In genomic region chr10:11797847-11798633, GRCh38 we compare ENCODE assay signal across 14 cellular contexts. TPM values are rescaled to one million over a fixed set of nuclear protein-coding genes. Genes with fewer than 3 reads are reported as not detected.
A peak's percentile ranks its signal among the peaks of the same experiment; 100 is the strongest.
DNase-seq lines count a peak whose midpoint lies in the region; ATAC-seq, FAIRE-seq and TF ChIP-seq lines count a peak whose summit lies in the region.
"Had no signal": no experiment of that assay in that cellular context is flagged by ENCODE, and none has a peak within 500 bp of the region (broad histone marks: within the 10 kb centered on the region; RNA-seq: fewer than 3 reads in every experiment).

No MANE protein-coding gene starts in this region.

- H3K36me3 ChIP-seq in GM23338 (ENCODE audit: insufficient read depth), result no peaks in the 10 kb centered on the region; the same call in 1 of the 2 replicates
- H3K36me3 ChIP-seq in RWPE2 (ENCODE audit: low read depth), result no peaks in the 10 kb centered on the region
- H3K36me3 ChIP-seq in endothelial cell of umbilical vein (ENCODE audit: control insufficient read depth in 2 of 2, extremely low read depth in 1 of 2, insufficient read depth in 2 of 2, low read length in 2 of 2), result no peaks in the 10 kb centered on the region
- H3K36me3 ChIP-seq in pancreas, result no peaks in the 10 kb centered on the region
- H3K36me3 ChIP-seq: BE2C had no signal

- WGBS in pancreas, 2 donors, result 83 to 86% methylated on average over 12 of the region's 12 CpGs

- H3K9me1 ChIP-seq in endothelial cell of umbilical vein (replicated peaks; ENCODE audit: control insufficient read depth, extremely low read depth, insufficient read depth, low read length), result no peaks in the 10 kb centered on the region

- TF ChIP-seq CTCF in GM23338 (conservative IDR thresholded peaks at IDR 0.05; ENCODE audit: low read depth in 2 of 2), result no peak
- no peak for TF ChIP-seq CTCF in RWPE2 (IDR thresholded peaks at IDR 0.05; ENCODE audit: poor library complexity, severe bottlenecking)
- no peak for TF ChIP-seq CTCF in endothelial cell of umbilical vein (IDR thresholded peaks at IDR 0.05; ENCODE audit: extremely low read depth in 1 of 2, insufficient read depth in 1 of 2, low read depth in 1 of 2, low read length in 2 of 2)
- no peak for TF ChIP-seq CTCF in progenitor cell of endocrine pancreas (IDR thresholded peaks at IDR 0.05; ENCODE audit: unreplicated experiment)
- no peak for TF ChIP-seq CTCF in pancreas (IDR thresholded peaks at IDR 0.05)

- peak overlapping the region; percentile 52; the same call in 1 of the 2 replicates for H2AFZ ChIP-seq in GM23338
- no peak overlapping the region for H2AFZ ChIP-seq in endothelial cell of umbilical vein (ENCODE audit: low read depth, low read length)

- intact Hi-C loops in endothelial cell of umbilical vein (cut with micrococcal nuclease) (loop anchor here (5.0 to 10.0 kb wide), 2 partner anchors 74 to 397 kb away; partner anchors contain the start of genes CDC123 and NUDT5), pancreas (cut with DNase I) (loop anchor here in 1 of 3 donors (10.0 kb wide), 1 partner anchor 387 kb away; no protein-coding TSS in a partner anchor)

- H4K20me1 ChIP-seq in GM23338 (replicated peaks; ENCODE audit: insufficient read depth) (no peaks in the 10 kb centered on the region), endothelial cell of umbilical vein (replicated peaks; ENCODE audit: control insufficient read depth, extremely low read depth, insufficient read depth, low read length) (no peaks in the 10 kb centered on the region)

- no peak overlapping the region for H3K9ac ChIP-seq in endothelial cell of umbilical vein (replicated peaks; ENCODE audit: extremely low read depth, insufficient read depth, low read length)

- ATAC-seq in GM23338, result peak; percentile 24; the same call in 2 of the 3 replicates
- ATAC-seq in RWPE2 (ENCODE audit: low read depth), result no peak
- no peak for ATAC-seq in GM18907 (IDR thresholded peaks at IDR 0.05; ENCODE audit: unreplicated experiment)
- ATAC-seq in pancreas, result no peak
- ATAC-seq: CD8-positive, alpha-beta T cell had no signal

- H3K4me1 Mint-ChIP-seq in GM23338, result peaks cover 19% of the 10 kb centered on the region
- peaks cover 13% of the 10 kb centered on the region for H3K4me1 Mint-ChIP-seq in progenitor cell of endocrine pancreas (ENCODE audit: low read depth)
- no peaks in the 10 kb centered on the region for H3K4me1 Mint-ChIP-seq in activated naive CD8-positive, alpha-beta T cell treated with anti-CD3 and anti-CD28 coated beads for 36 hours

- H3K27ac Mint-ChIP-seq in GM23338 (peak overlapping the region; percentile 74), progenitor cell of endocrine pancreas (peak overlapping the region; percentile 63)
- no peak overlapping the region for H3K27ac Mint-ChIP-seq in activated naive CD8-positive, alpha-beta T cell treated with anti-CD3 and anti-CD28 coated beads for 36 hours
- H3K27ac Mint-ChIP-seq: CD8-positive, alpha-beta T cell had no signal

- dilution Hi-C loops in endothelial cell of umbilical vein (cut with MboI; ENCODE audit: extremely low pct_ligation_motif_present, low sequenced_read_pairs), result no loop called here

- H3K36me3 Mint-ChIP-seq in GM23338 (ENCODE audit: low read depth) (peaks cover 6% of the 10 kb centered on the region; the same call in 2 of the 3 replicates), progenitor cell of endocrine pancreas (ENCODE audit: insufficient read depth) (no peaks in the 10 kb centered on the region)
- no peaks in the 10 kb centered on the region for H3K36me3 Mint-ChIP-seq in activated naive CD8-positive, alpha-beta T cell treated with anti-CD3 and anti-CD28 coated beads for 36 hours
- H3K36me3 Mint-ChIP-seq: CD8-positive, alpha-beta T cell had no signal

- H3K4me1 ChIP-seq in GM23338 (ENCODE audit: insufficient read depth), result no peaks in the 10 kb centered on the region
- peaks cover 21% of the 10 kb centered on the region for H3K4me1 ChIP-seq in RWPE2 (ENCODE audit: insufficient read depth, poor library complexity, severe bottlenecking)
- H3K4me1 ChIP-seq in endothelial cell of umbilical vein (ENCODE audit: control insufficient read depth, extremely low read depth, insufficient read depth, low read length), result peaks cover 22% of the 10 kb centered on the region
- H3K4me1 ChIP-seq in pancreas, result no peaks in the 10 kb centered on the region
- H3K4me1 ChIP-seq: BE2C had no signal

- H3K79me2 ChIP-seq in GM23338 (replicated peaks; ENCODE audit: insufficient read depth) (no peaks in the 10 kb centered on the region), endothelial cell of umbilical vein (ENCODE audit: control insufficient read depth, insufficient read depth, low read length) (no peaks in the 10 kb centered on the region)

- H3K27ac ChIP-seq in GM23338 (ENCODE audit: low read depth), result peak overlapping the region; percentile 41
- H3K27ac ChIP-seq in RWPE2 (ENCODE audit: poor library complexity, severe bottlenecking), result peak overlapping the region; percentile 21
- H3K27ac ChIP-seq in endothelial cell of umbilical vein (ENCODE audit: insufficient read depth, low read depth, low read length), result peak overlapping the region; percentile 66
- no peak overlapping the region for H3K27ac ChIP-seq in pancreas

- H3K4me3 ChIP-seq in GM23338, result no peak overlapping the region
- no peak overlapping the region for H3K4me3 ChIP-seq in RWPE2 (ENCODE audit: severe bottlenecking)
- no peak overlapping the region for H3K4me3 ChIP-seq in endothelial cell of umbilical vein (replicated peaks in 1 of 3; ENCODE audit: insufficient read depth in 1 of 3, low read depth in 1 of 3, low read length in 3 of 3)
- no peak overlapping the region for H3K4me3 ChIP-seq in pancreas

- POLR2A ChIA-PET in endothelial cell of umbilical vein (lab: Charles Lee), result interaction anchor here (0.7 to 3.6 kb wide), 2 partner anchors 12 to 16 kb away, joined by 3 to 12 read pairs; no protein-coding TSS in a partner anchor

- no peaks in the 10 kb centered on the region for H3F3A ChIP-seq in GM23338 (replicated peaks; ENCODE audit: low read depth)

- CTCF ChIA-PET in endothelial cell of umbilical vein (lab: Charles Lee), result interaction anchor here (1.2 to 6.2 kb wide), 7 partner anchors 9 to 189 kb away, joined by 3 to 47 read pairs (median 10); partner anchors contain the start of gene PROSER2

- FAIRE-seq in endothelial cell of umbilical vein (lab: Jason Lieb, UNC), result no peak
- FAIRE-seq in pancreas (lab: Jason Lieb, UNC), result no peak
- FAIRE-seq: D721Med, G401.6 had no signal

- no peaks in the 10 kb centered on the region for H3K9me3 ChIP-seq in RWPE2 (ENCODE audit: severe bottlenecking)
- H3K9me3 ChIP-seq in endothelial cell of umbilical vein (replicated peaks; ENCODE audit: control insufficient read depth, insufficient read depth, low read length), result no peaks in the 10 kb centered on the region
- no peaks in the 10 kb centered on the region for H3K9me3 ChIP-seq in pancreas
- H3K9me3 ChIP-seq: BE2C had no signal

- H3K4me3 Mint-ChIP-seq in GM23338, result no peak overlapping the region
- H3K4me3 Mint-ChIP-seq in progenitor cell of endocrine pancreas (ENCODE audit: low read depth), result no peak overlapping the region
- H3K4me3 Mint-ChIP-seq in activated naive CD8-positive, alpha-beta T cell treated with anti-CD3 and anti-CD28 coated beads for 36 hours, result no peak overlapping the region
- H3K4me3 Mint-ChIP-seq: CD8-positive, alpha-beta T cell had no signal

- H3K27me3 ChIP-seq in GM23338 (ENCODE audit: insufficient read depth), result no peaks in the 10 kb centered on the region
- no peaks in the 10 kb centered on the region for H3K27me3 ChIP-seq in RWPE2 (ENCODE audit: insufficient read depth, poor library complexity, severe bottlenecking)
- no peaks in the 10 kb centered on the region for H3K27me3 ChIP-seq in endothelial cell of umbilical vein (ENCODE audit: control insufficient read depth in 2 of 2, insufficient read depth in 2 of 2, low read length in 2 of 2)
- no peaks in the 10 kb centered on the region for H3K27me3 ChIP-seq in pancreas
- H3K27me3 ChIP-seq: BE2C had no signal

- DNase-seq in GM23338 (ENCODE audit: low spot score) (no peak), RWPE2 (ENCODE audit: low spot score) (no peak), endothelial cell of umbilical vein (ENCODE audit: low read depth, low spot score) (no peak), progenitor cell of endocrine pancreas (ENCODE audit: low spot score, unreplicated experiment) (no peak), pancreas (no peak)
- DNase-seq in activated naive CD8-positive, alpha-beta T cell treated with anti-CD3 and anti-CD28 coated beads for 36 hours, result no peak
- DNase-seq: BE2C; CD8-positive, alpha-beta T cell; DMS79; IMR-90; NCI-H187 had no signal

- BruUV-seq in endothelial cell of umbilical vein (replicated peaks; lab: Mats Ljungman, UMichigan), result TSS peak; percentile 77

- H3K4me2 ChIP-seq in GM23338, result no peak overlapping the region
- H3K4me2 ChIP-seq in endothelial cell of umbilical vein (ENCODE audit: insufficient read depth, low read length), result no peak overlapping the region

- peaks cover 7% of the 10 kb centered on the region for H3K9me3 Mint-ChIP-seq in GM23338
- no peaks in the 10 kb centered on the region for H3K9me3 Mint-ChIP-seq in progenitor cell of endocrine pancreas (ENCODE audit: low read depth)
- H3K9me3 Mint-ChIP-seq in activated naive CD8-positive, alpha-beta T cell treated with anti-CD3 and anti-CD28 coated beads for 36 hours, result no peaks in the 10 kb centered on the region
- H3K9me3 Mint-ChIP-seq: CD8-positive, alpha-beta T cell had no signal

- H3K27me3 Mint-ChIP-seq in GM23338 (ENCODE audit: insufficient read depth, low read depth, poor library complexity), result peaks cover 7% of the 10 kb centered on the region
- H3K27me3 Mint-ChIP-seq in progenitor cell of endocrine pancreas, result no peaks in the 10 kb centered on the region
- peaks cover 3% of the 10 kb centered on the region for H3K27me3 Mint-ChIP-seq in activated naive CD8-positive, alpha-beta T cell treated with anti-CD3 and anti-CD28 coated beads for 36 hours

- no peak for TF ChIP-seq POLR2A in endothelial cell of umbilical vein (IDR thresholded peaks at IDR 0.05; ENCODE audit: low read depth, low read length)

- no peaks in the 10 kb centered on the region for H3K9me2 ChIP-seq in GM23338 (ENCODE audit: insufficient read depth)

RNA-seq across cellular contexts. Expression of gene PROSER2, which starts 25.1 kb away (rescaled TPM):
- 5.6 and 10.8 TPM in 2 replicates for total RNA-seq in GM23338 (2014; rRNA removed; shearing (Covaris generic))
- 3.7 and 4.2 TPM in 2 replicates for polyA plus RNA-seq in GM23338 (2016; fragmentation: Nextera tagmentation; extraction: Ambion mirVana)
- total RNA-seq in endothelial cell of umbilical vein, result 22.6 and 23.5 TPM in 2 replicates
- polyA plus RNA-seq in endothelial cell of umbilical vein, result 5.9 and 8.1 TPM in 2 replicates
- polyA plus RNA-seq in endothelial cell of umbilical vein (2011; cell fraction: cytosol; rRNA removed), result 5.3 and 5.8 TPM in 2 replicates
- polyA plus RNA-seq in endothelial cell of umbilical vein (2011; cell fraction: nucleus; rRNA removed), result 4.3 and 5.4 TPM in 2 replicates
- 10.0 and 13.3 TPM in 2 replicates for polyA plus RNA-seq in endothelial cell of umbilical vein (2012)
- polyA minus RNA-seq in endothelial cell of umbilical vein, result 3.7 and 5.5 TPM in 2 replicates
- polyA minus RNA-seq in endothelial cell of umbilical vein (2011; cell fraction: cytosol; rRNA and poly(A)+ RNA removed), result 4.0 TPM
- polyA minus RNA-seq in endothelial cell of umbilical vein (2011; cell fraction: nucleus; rRNA and poly(A)+ RNA removed), result 2.2 and 2.3 TPM in 2 replicates
- 18.8 and 19.0 TPM in 2 replicates for total RNA-seq in progenitor cell of endocrine pancreas
- total RNA-seq in pancreas, result 10 to 100 TPM in 3 of 6 donors, 1 to 10 TPM in 3; 5.7 to 21.2 (median 11.1) TPM
- polyA plus RNA-seq in pancreas, result 10 to 100 TPM in 1 of 2 donors, 1 to 10 TPM in 1; 8.1 to 12.4 TPM
- 1 to 10 TPM; 1.5 to 2.8 TPM for total RNA-seq in activated naive CD8-positive, alpha-beta T cell treated with anti-CD3 and anti-CD28 coated beads for 36 hours

RNA-seq across cellular contexts. Expression of gene ECHDC3, which starts 55.9 kb away (rescaled TPM):
- 48.6 and 50.1 TPM in 2 replicates for total RNA-seq in GM23338 (2014; rRNA removed; shearing (Covaris generic))
- polyA plus RNA-seq in GM23338 (2016; fragmentation: Nextera tagmentation; extraction: Ambion mirVana) (13.5 and 16.3 TPM in 2 replicates), endothelial cell of umbilical vein (6.1 and 7.3 TPM in 2 replicates), pancreas (10 to 100 TPM in 1 of 2 donors, 1 to 10 TPM in 1; 9.7 to 18.8 TPM)
- total RNA-seq in endothelial cell of umbilical vein (3.7 and 6.0 TPM in 2 replicates), progenitor cell of endocrine pancreas (2.3 and 2.4 TPM in 2 replicates), pancreas (10 to 100 TPM; 12.3 to 19.6 (median 16.6) TPM)
- polyA plus RNA-seq in endothelial cell of umbilical vein (2011; cell fraction: cytosol; rRNA removed), result 5.5 and 5.9 TPM in 2 replicates
- polyA plus RNA-seq in endothelial cell of umbilical vein (2011; cell fraction: nucleus; rRNA removed), result 4.3 and 5.0 TPM in 2 replicates
- polyA plus RNA-seq in endothelial cell of umbilical vein (2012), result 6.5 and 7.7 TPM in 2 replicates
- 2.3 and 5.2 TPM in 2 replicates for polyA minus RNA-seq in endothelial cell of umbilical vein
- polyA minus RNA-seq in endothelial cell of umbilical vein (2011; cell fraction: cytosol; rRNA and poly(A)+ RNA removed), result 3.3 TPM
- polyA minus RNA-seq in endothelial cell of umbilical vein (2011; cell fraction: nucleus; rRNA and poly(A)+ RNA removed), result 2.7 TPM in 2 replicates
- total RNA-seq in activated naive CD8-positive, alpha-beta T cell treated with anti-CD3 and anti-CD28 coated beads for 36 hours, result 1 to 10 TPM; 1.9 to 2.0 TPM

Comparison
In these comparisons a context has a peak if more than half of its experiments do, and no peak if none do; other contexts are left out.
1. H3K27ac ChIP-seq: peak in GM23338 (single experiment), RWPE2 (single experiment) and endothelial cell of umbilical vein (single experiment); none in pancreas (0 of 4).